In the genomic region with DNA sequence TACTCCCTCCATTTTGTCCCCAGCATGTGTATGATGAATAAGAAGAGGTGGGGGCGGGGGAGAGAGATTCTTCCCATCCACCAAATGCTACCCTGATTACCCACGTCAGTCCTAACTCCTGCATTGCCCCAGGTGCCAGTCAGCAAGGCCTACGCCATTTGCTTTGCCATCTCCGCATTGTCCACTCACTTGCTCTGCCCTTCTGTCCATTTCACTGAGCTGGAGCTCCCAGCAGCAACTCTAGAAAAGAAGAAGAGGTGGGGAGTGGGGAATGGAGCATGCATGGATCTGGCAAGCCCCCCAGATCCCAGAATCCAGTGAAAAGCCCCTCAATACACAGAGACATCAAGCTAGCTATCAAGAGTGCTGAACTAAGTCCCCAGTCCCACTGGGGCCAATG, we compare ENCODE assay signal across 28 cellular contexts. TPM values are rescaled to one million over a fixed set of nuclear protein-coding genes. Genes with fewer than 3 reads are reported as not detected.
"Had no signal": no experiment of that assay in that cellular context is flagged by ENCODE, and none has a peak within 500 bp of the region (broad histone marks: within the 10 kb centered on the region; RNA-seq: fewer than 3 reads in every experiment).

No MANE protein-coding gene starts in this region.

- H3K9me3 ChIP-seq: left lung, lower lobe of right lung, ovary, right atrium auricular region, right lobe of liver, stomach, thoracic aorta, tibial artery, upper lobe of right lung had no signal

- H3K4me1 ChIP-seq: left lung, lower lobe of right lung, right lobe of liver, stomach, tibial artery, upper lobe of right lung had no signal

- DNase-seq: hypothalamus; immature natural killer cell; kidney; left colon; left lung; lower lobe of right lung; mammary epithelial cell; mesenchymal stem cell; naive B cell; natural killer cell; ovary; right lobe of liver; stimulated activated CD4-positive, alpha-beta T cell treated with anti-CD3 and anti-CD28 coated beads, Interleukin-1b, Interleukin-23, amount 100 ng/mL, for 48 hours; stimulated activated CD4-positive, alpha-beta T cell treated with anti-CD3 and anti-CD28 coated beads, Interleukin-2, amount 100 ng/mL, for 48 hours; stimulated activated CD4-positive, alpha-beta T cell treated with anti-CD3 and anti-CD28 coated beads, Interleukin-4, amount 100 ng/mL, for 4 hours; stimulated activated CD8-positive, alpha-beta memory T cell treated with anti-CD3 and anti-CD28 coated beads, Interleukin-4, amount 100 ng/mL, for 48 hours; stimulated activated naive CD8-positive, alpha-beta T cell treated with anti-CD3 and anti-CD28 coated beads, Interleukin-15, Interleukin-2, amounts not matched to agents 100 U/mL and 50 U/mL, for 24 hours; stomach; tibial artery; trophoblast cell; upper lobe of right lung had no signal

- H3K9me3 Mint-ChIP-seq: naive B cell; natural killer cell; stimulated activated memory B cell treated with anti-CD40 and anti-IgM and Interleukin-4, amounts not matched to agents 10 μg/mL and 1 μg/mL and 100 μg/mL, for 72 hours had no signal

- H3K27ac Mint-ChIP-seq: immature natural killer cell; naive B cell; natural killer cell; progenitor cell of endocrine pancreas; stimulated activated memory B cell treated with anti-CD40 and anti-IgM and Interleukin-4, amounts not matched to agents 10 μg/mL and 1 μg/mL and 100 μg/mL, for 72 hours had no signal

- H3K27me3 ChIP-seq: ovary, right atrium auricular region, right lobe of liver had no signal

- H3K4me3 Mint-ChIP-seq: immature natural killer cell; natural killer cell; stimulated activated memory B cell treated with anti-CD40 and anti-IgM and Interleukin-4, amounts not matched to agents 10 μg/mL and 1 μg/mL and 100 μg/mL, for 72 hours had no signal

- H3K4me3 ChIP-seq: left lung, lower lobe of right lung, ovary, right atrium auricular region, right lobe of liver, smooth muscle cell, stomach, thoracic aorta, tibial artery, upper lobe of right lung had no signal

- H3K27ac ChIP-seq: left lung, lower lobe of right lung, ovary, right atrium auricular region, right lobe of liver, stomach, thoracic aorta, tibial artery, upper lobe of right lung had no signal

- H3K4me2 ChIP-seq: smooth muscle cell had no signal

- H3K36me3 ChIP-seq: left lung, lower lobe of right lung, ovary, right atrium auricular region, right lobe of liver, stomach, thoracic aorta, tibial artery, upper lobe of right lung had no signal

- H3K36me3 Mint-ChIP-seq: naive B cell; natural killer cell; stimulated activated memory B cell treated with anti-CD40 and anti-IgM and Interleukin-4, amounts not matched to agents 10 μg/mL and 1 μg/mL and 100 μg/mL, for 72 hours had no signal

RNA-seq across cellular contexts. Expression of gene WT1, which starts 19.0 kb away (rescaled TPM):
- total RNA-seq: left colon, mammary epithelial cell, mononuclear cell, natural killer cell, progenitor cell of endocrine pancreas, skeletal muscle tissue, smooth muscle cell had no signal
